Comparison of ENCODE assay signal across 8 cellular contexts in genomic region chr11:65856689-65857499, GRCh38. TPM values are rescaled to one million over a fixed set of nuclear protein-coding genes. Genes with fewer than 3 reads are reported as not detected.
DNase-seq lines count a peak whose midpoint lies in the region; ATAC-seq and TF ChIP-seq lines count a peak whose summit lies in the region.

No MANE protein-coding gene starts in this region.

- ATAC-seq in GM21825 (IDR thresholded peaks at IDR 0.05; ENCODE audit: unreplicated experiment) = peak; percentile 24

- peaks cover 5% of the 10 kb centered on the region for H3K36me3 ChIP-seq in kidney epithelial cell (ENCODE audit: control insufficient read depth, insufficient read depth, low read length)

- no peaks in the 10 kb centered on the region for H3K27me3 ChIP-seq in kidney epithelial cell (ENCODE audit: control insufficient read depth, insufficient read depth, low read length)

- peak; percentile 18 for DNase-seq in DMS79 (lab: John Stamatoyannopoulos, UW)
- peak; percentile 57 for DNase-seq in NCI-H1105 (lab: John Stamatoyannopoulos, UW)
- DNase-seq in activated CD4-positive, CD25-positive, alpha-beta regulatory T cell treated with anti-CD3 and anti-CD28 coated beads, Interleukin-2, amount 50 U/mL, for 16 hours (ENCODE audit: low read depth, low spot score) = peak; percentile 67
- DNase-seq in central memory CD4-positive, alpha-beta T cell = peak; percentile 82
- no peak for DNase-seq in kidney epithelial cell (ENCODE audit: low read depth)
- peak; percentile 68 to 75 for DNase-seq in stimulated activated CD4-positive, alpha-beta T cell treated with anti-CD3 and anti-CD28 coated beads, Interleukin-15, amount 100 ng/mL, for 1 hour (ENCODE audit: low read depth in 1 of 2, low spot score in 1 of 2)
- DNase-seq in HPDE6-E6E7 (ENCODE audit: extremely low spot score) = no peak

- peak overlapping the region; percentile 97 for H3K4me3 ChIP-seq in kidney epithelial cell (ENCODE audit: low read depth, low read length)

- TF ChIP-seq CTCF in kidney epithelial cell (IDR thresholded peaks at IDR 0.05; ENCODE audit: insufficient read depth, low read length, poor library complexity, severe bottlenecking) = no peak

RNA-seq across cellular contexts. Expression of gene CFL1, which starts 1.1 kb away (rescaled TPM):
- 1,640 and 1,825 TPM in 2 replicates for total RNA-seq in kidney epithelial cell

RNA-seq across cellular contexts. Expression of gene MUS81, which starts 3.3 kb away (rescaled TPM):
- total RNA-seq in kidney epithelial cell = 63.6 and 77.5 TPM in 2 replicates

RNA-seq across cellular contexts. Expression of gene EFEMP2, which starts 15.7 kb away (rescaled TPM):
- total RNA-seq in kidney epithelial cell = 54.1 and 62.0 TPM in 2 replicates

RNA-seq across cellular contexts. Expression of gene CTSW, which starts 22.7 kb away (rescaled TPM):
- not detected in 2 replicates for total RNA-seq in kidney epithelial cell

RNA-seq across cellular contexts. Expression of gene SNX32, which starts 23.1 kb away (rescaled TPM):
- 1.4 and 1.9 TPM in 2 replicates for total RNA-seq in kidney epithelial cell

Comparison
In these comparisons a context has a peak if more than half of its experiments do, and no peak if none do; other contexts are left out.
1. DNase-seq: peak in DMS79 (single experiment), NCI-H1105 (single experiment), activated CD4-positive, CD25-positive, alpha-beta regulatory T cell treated with anti-CD3 and anti-CD28 coated beads, Interleukin-2, amount 50 U/mL, for 16 hours (single experiment), central memory CD4-positive, alpha-beta T cell (single experiment) and stimulated activated CD4-positive, alpha-beta T cell treated with anti-CD3 and anti-CD28 coated beads, Interleukin-15, amount 100 ng/mL, for 1 hour (2 of 2); none in kidney epithelial cell (single experiment) and HPDE6-E6E7 (single experiment).